In the genomic region with DNA sequence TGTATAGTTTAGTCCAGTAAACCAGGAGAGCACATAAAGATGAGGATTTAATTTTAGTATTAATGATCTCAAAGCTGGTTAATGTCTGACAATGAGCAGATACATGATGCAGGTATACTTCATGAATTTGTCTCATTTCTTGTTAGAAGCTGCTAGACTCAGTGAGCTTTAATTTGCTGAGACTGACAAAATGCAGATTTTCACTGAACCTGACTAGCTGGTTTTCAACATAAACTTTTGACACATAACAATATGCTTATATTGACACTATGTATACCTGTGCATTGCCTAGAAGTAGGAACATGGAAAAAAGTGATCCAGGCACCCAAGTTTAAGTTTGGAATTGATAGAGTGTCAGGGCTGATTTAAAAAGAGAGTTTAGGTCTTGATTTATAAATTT, we compare ENCODE assay signal across 29 cellular contexts. TPM values are rescaled to one million over a fixed set of nuclear protein-coding genes. Genes with fewer than 3 reads are reported as not detected.
"Had no signal": no experiment of that assay in that cellular context is flagged by ENCODE, and none has a peak within 500 bp of the region (broad histone marks: within the 10 kb centered on the region; RNA-seq: fewer than 3 reads in every experiment).

No MANE protein-coding gene starts in this region.

- ATAC-seq: activated CD4-positive, CD25-positive, alpha-beta regulatory T cell treated with anti-CD3 and anti-CD28 coated beads, Interleukin-2, amount 50 U/mL, for 24 hours; activated CD8-positive, alpha-beta T cell treated with anti-CD3 and anti-CD28 coated beads for 36 hours; activated T-cell treated with anti-CD3 and anti-CD28 coated beads, Interleukin-2, amount 50 U/mL, for 4 hours; SK-N-SH treated with all-trans-retinoic acid at 6 μM for 48 hours had no signal

- H3K4me3 ChIP-seq: MG63, Peyer's patch, SJSA1 had no signal

- H3K27ac ChIP-seq: brain microvascular endothelial cell, Peyer's patch, RWPE1, SJSA1 had no signal

- H3K4me1 ChIP-seq: Peyer's patch, SJSA1 had no signal

- DNase-seq: activated CD4-positive, alpha-beta T cell treated with anti-CD3 and anti-CD28 coated beads for 4 hours; activated CD8-positive, alpha-beta memory T cell treated with anti-CD3 and anti-CD28 coated beads, Interleukin-2, amount 50 U/mL, for 48 hours; activated CD8-positive, alpha-beta T cell treated with anti-CD3 and anti-CD28 coated beads for 36 hours; activated effector memory CD4-positive, alpha-beta T cell treated with anti-CD3 and anti-CD28 coated beads, Interleukin-2, amount 50 U/mL, for 16 hours; activated naive CD4-positive, alpha-beta T cell treated with Interleukin-2 at 50 U/mL for 16 hours; activated naive CD8-positive, alpha-beta T cell treated with anti-CD3 and anti-CD28 coated beads for 36 hours; activated T-cell treated with anti-CD3 and anti-CD28 coated beads, Interleukin-2, amount 50 U/mL, for 4 hours; brain microvascular endothelial cell; KG1; MG63; NCI-H1105; NCI-H1436; NCI-H1694 treated with DMSO at 0.1 percent for 48 hours; NCI-H2029 treated with DMSO at 0.1 percent for 48 hours; NCI-H345; NCI-H510A; NCI-H526 treated with DMSO at 0.1 percent for 48 hours; NCI-H82; Peyer's patch; Right ventricle myocardium superior; SW 1271 had no signal

- H3K27me3 ChIP-seq: brain microvascular endothelial cell, MG63, Peyer's patch, SJSA1 had no signal

- H3K9me3 ChIP-seq: MG63, Peyer's patch, SJSA1 had no signal

RNA-seq across cellular contexts. Expression of a gene that starts 56.4 kb away (rescaled TPM):
- total RNA-seq: activated CD8-positive, alpha-beta T cell treated with anti-CD3 and anti-CD28 coated beads for 36 hours; activated naive CD8-positive, alpha-beta T cell treated with anti-CD3 and anti-CD28 coated beads for 36 hours; activated T-cell treated with anti-CD3 and anti-CD28 coated beads, Interleukin-2, amount 50 U/mL, for 4 hours; cardiac septum; cerebellum; LHCN-M2; Peyer's patch; Right ventricle myocardium superior had no signal
- polyA plus RNA-seq: adipose tissue had no signal
